7 cellular contexts compared by ENCODE assay signal in genomic region chr1:1616838-1617237, GRCh38. TPM values are rescaled to one million over a fixed set of nuclear protein-coding genes. Genes with fewer than 3 reads are reported as not detected.
DNase-seq lines count a peak whose midpoint lies in the region; ATAC-seq and TF ChIP-seq lines count a peak whose summit lies in the region.
"Had no signal": no experiment of that assay in that cellular context is flagged by ENCODE, and none has a peak within 500 bp of the region (broad histone marks: within the 10 kb centered on the region; RNA-seq: fewer than 3 reads in every experiment).

No MANE protein-coding gene starts in this region.

- TF ChIP-seq CTCF in A673 (conservative IDR thresholded peaks at IDR 0.05; ENCODE audit: low read depth, low read length) (no peak), GM10266 (IDR thresholded peaks at IDR 0.05; ENCODE audit: control insufficient read depth, insufficient read depth, low read depth, missing control alignments) (no peak)

- H3K27me3 ChIP-seq in A673 (replicated peaks; ENCODE audit: insufficient read depth, low read depth, low read length, poor library complexity), result no peaks in the 10 kb centered on the region

- peak overlapping the region in 5 of 6 donors; percentile 61 to 81 (median 71) for H3K27ac Mint-ChIP-seq in immature natural killer cell

- H3K9me3 Mint-ChIP-seq in immature natural killer cell, result no peaks in the 10 kb centered on the region

- H3K9me3 ChIP-seq in A673 (ENCODE audit: low read depth, low read length, poor library complexity, severe bottlenecking) (no peaks in the 10 kb centered on the region), SK-N-MC (ENCODE audit: low read depth, low read length) (no peaks in the 10 kb centered on the region)

- H3K36me3 Mint-ChIP-seq in immature natural killer cell, result peaks cover 0 to 4% (median 0%) of the 10 kb centered on the region in 3 donors

- intact Hi-C loops in A673 (cut with micrococcal nuclease; ENCODE audit: unreplicated experiment), result no loop called here

- CTCF ChIA-PET in A673 (lab: Charles Lee), result no interaction called here

- H3K4me3 ChIP-seq in A673 (ENCODE audit: low read depth, low read length, poor library complexity, severe bottlenecking), result peak overlapping the region; percentile 90
- H3K4me3 ChIP-seq in SK-N-MC, result peak overlapping the region; percentile 99

- no TSS peak for BruUV-seq in A673 (replicated peaks; lab: Mats Ljungman, UMichigan)

- DNase-seq in A673 (ENCODE audit: low spot score) (no peak), SK-N-MC (ENCODE audit: low read depth, low spot score) (no peak), immature natural killer cell (no peak), GM10266 (ENCODE audit: extremely low spot score) (no peak), SIG-M5 treated with dmso at 0.1 percent for 504 hours (lab: John Stamatoyannopoulos, UW; ENCODE audit: unreplicated experiment) (no peak)
- DNase-seq: NCI-H2107 had no signal

- H3K4me1 ChIP-seq in A673 (ENCODE audit: insufficient read depth, low read length, poor library complexity, severe bottlenecking), result peaks cover 7% of the 10 kb centered on the region

- H3K36me3 ChIP-seq in A673 (ENCODE audit: insufficient read depth, low read length, poor library complexity, severe bottlenecking), result no peaks in the 10 kb centered on the region
- H3K36me3 ChIP-seq in SK-N-MC (ENCODE audit: insufficient read depth, low read length), result no peaks in the 10 kb centered on the region

- peak overlapping the region; percentile 99 for H3K9ac ChIP-seq in SK-N-MC (ENCODE audit: insufficient read length)

- ATAC-seq in GM21515 (IDR thresholded peaks at IDR 0.05; ENCODE audit: unreplicated experiment), result no peak

- H3K4me1 Mint-ChIP-seq in immature natural killer cell, result peaks cover 30 to 36% of the 10 kb centered on the region in 2 donors

- H3K4me3 Mint-ChIP-seq in immature natural killer cell, result peak overlapping the region; percentile 71 to 82 (median 80)

- POLR2A ChIA-PET in A673 (lab: Charles Lee; ENCODE audit: low non-redundant PET), result no interaction called here

- peak overlapping the region; percentile 100 for H3K27ac ChIP-seq in A673 (ENCODE audit: low read depth, low read length, poor library complexity, severe bottlenecking)
- no peak overlapping the region for H3K27ac ChIP-seq in SK-N-MC

- H3K27me3 Mint-ChIP-seq in immature natural killer cell (ENCODE audit: low read depth in 3 of 3), result peaks cover 13 to 31% (median 18%) of the 10 kb centered on the region in 3 donors

RNA-seq across cellular contexts. Expression of gene MIB2, which starts 1.5 kb away (rescaled TPM):
- 38.7 and 49.8 TPM in 2 replicates for total RNA-seq in A673 (2021)
- 10 to 100 TPM; 44.0 to 89.0 (median 86.7) TPM for polyA plus RNA-seq in immature natural killer cell

RNA-seq across cellular contexts. Expression of gene MMP23B, which starts 15.1 kb away (rescaled TPM):
- 0.55 and 0.67 TPM in 2 replicates for total RNA-seq in A673 (2021)
- polyA plus RNA-seq in immature natural killer cell, result 10 to 100 TPM; 10.4 to 22.3 (median 12.6) TPM

RNA-seq across cellular contexts. Expression of gene FNDC10, which starts 16.9 kb away (rescaled TPM):
- 1.7 and 2.5 TPM in 2 replicates for total RNA-seq in A673 (2021)
- polyA plus RNA-seq in immature natural killer cell, result 1 to 10 TPM in 2 of 3 donors, under 1 TPM in 1; 0.64 to 1.4 (median 1.1) TPM

RNA-seq across cellular contexts. Expression of gene CDK11B, which starts 42.0 kb away (rescaled TPM):
- total RNA-seq in A673 (2021), result 38.1 and 39.4 TPM in 2 replicates
- polyA plus RNA-seq in immature natural killer cell, result 10 to 100 TPM in 1 of 3 donors, 1 to 10 TPM in 2; 4.8 to 25.0 (median 8.1) TPM

RNA-seq across cellular contexts. Expression of gene SSU72, which starts 42.2 kb away (rescaled TPM):
- total RNA-seq in A673 (2021), result 182 and 193 TPM in 2 replicates
- polyA plus RNA-seq in immature natural killer cell, result 100 to 1,000 TPM; 159 to 241 (median 160) TPM
